15 cellular contexts compared by ENCODE assay signal in genomic region chr18:75916641-75916982, GRCh38.
DNase-seq lines count a peak whose midpoint lies in the region; ATAC-seq and TF ChIP-seq lines count a peak whose summit lies in the region.
"Had no signal": no experiment of that assay in that cellular context is flagged by ENCODE, and none has a peak within 500 bp of the region (broad histone marks: within the 10 kb centered on the region; RNA-seq: fewer than 3 reads in every experiment).

No MANE protein-coding gene starts in this region.

- H3K27me3 Mint-ChIP-seq in naive thymus-derived CD4-positive, alpha-beta T cell: peaks cover 21 to 36% (median 32%) of the 10 kb centered on the region in 5 donors

- peaks cover 0 to 4% (median 0%) of the 10 kb centered on the region in 11 donors for H3K9me3 Mint-ChIP-seq in naive thymus-derived CD4-positive, alpha-beta T cell
- H3K9me3 Mint-ChIP-seq: naive thymus-derived CD8-positive, alpha-beta T cell had no signal

- DNase-seq in AG10803 (ENCODE audit: low read depth) (no peak), adipocyte (ENCODE audit: low read depth) (no peak), iPS DF 6.9 (ENCODE audit: low read depth, low spot score) (no peak), psoas muscle (no peak), HAP-1 (ENCODE audit: low spot score in 2 of 2) (no peak), NCI-H2029 treated with DMSO at 0.1 percent for 48 hours (lab: John Stamatoyannopoulos, UW) (no peak)
- DNase-seq in naive thymus-derived CD4-positive, alpha-beta T cell: no peak
- DNase-seq: activated CD4-positive, alpha-beta T cell treated with anti-CD3 and anti-CD28 coated beads, Interleukin-2, amount 50 U/mL, for 4 hours; AML-193; central memory CD4-positive, alpha-beta T cell; DMS 273 treated with DMSO at 0.1 percent for 48 hours; immature natural killer cell; naive thymus-derived CD8-positive, alpha-beta T cell had no signal

- H3K27ac ChIP-seq in iPS DF 6.9 (ENCODE audit: low read length) (no peak overlapping the region), psoas muscle (no peak overlapping the region)
- H3K27ac ChIP-seq in naive thymus-derived CD4-positive, alpha-beta T cell (ENCODE audit: low read depth, low read length): no peak overlapping the region

- no CpG with 5 or more reads among the region's 15 CpGs for WGBS in iPS DF 6.9 (ENCODE audit: insufficient coverage, insufficient read length)
- WGBS in psoas muscle, 3 donors: 39 to 60% (median 39%) methylated on average over 9 to 15 of the region's 15 CpGs

- TF ChIP-seq CTCF in AG10803 (conservative IDR thresholded peaks at IDR 0.05; ENCODE audit: low read length) (no peak), psoas muscle (IDR thresholded peaks at IDR 0.05) (no peak)

- H3K4me3 ChIP-seq in AG10803 (ENCODE audit: low read length): peak overlapping the region; percentile 42; the same call in 1 of the 2 replicates
- H3K4me3 ChIP-seq in adipocyte (ENCODE audit: low read length): peak overlapping the region; percentile 68
- H3K4me3 ChIP-seq in iPS DF 6.9 (ENCODE audit: low read length): peak overlapping the region; percentile 91; the same call in 1 of the 2 replicates
- peak overlapping the region; percentile 60 for H3K4me3 ChIP-seq in psoas muscle
- no peak overlapping the region for H3K4me3 ChIP-seq in HAP-1
- no peak overlapping the region for H3K4me3 ChIP-seq in naive thymus-derived CD4-positive, alpha-beta T cell (ENCODE audit: low read length)

- H3K36me3 Mint-ChIP-seq in naive thymus-derived CD4-positive, alpha-beta T cell: peaks cover 0 to 2% (median 0%) of the 10 kb centered on the region in 5 donors
- H3K36me3 Mint-ChIP-seq: immature natural killer cell had no signal

- POLR2A ChIA-PET in naive thymus-derived CD4-positive, alpha-beta T cell (lab: Charles Lee): no interaction called here

- no peak overlapping the region for H3K4me3 Mint-ChIP-seq in naive thymus-derived CD4-positive, alpha-beta T cell
- H3K4me3 Mint-ChIP-seq: naive thymus-derived CD8-positive, alpha-beta T cell had no signal

- H3K27me3 ChIP-seq in adipocyte (replicated peaks; ENCODE audit: control insufficient read depth, insufficient read depth, low read length) (peaks cover 26% of the 10 kb centered on the region), iPS DF 6.9 (ENCODE audit: control insufficient read depth, insufficient read depth, low read length) (no peaks in the 10 kb centered on the region), psoas muscle (ENCODE audit: insufficient read depth in 3 of 3, low read length in 2 of 3) (peaks cover 0 to 3% (median 0%) of the 10 kb centered on the region in 3 donors), HAP-1 (ENCODE audit: low read depth) (no peaks in the 10 kb centered on the region)
- H3K27me3 ChIP-seq in naive thymus-derived CD4-positive, alpha-beta T cell (ENCODE audit: control insufficient read depth in 2 of 2, insufficient read depth in 2 of 2, low read length in 2 of 2): no peaks in the 10 kb centered on the region

- H3K9ac ChIP-seq in adipocyte (ENCODE audit: low read length): no peak overlapping the region

- H3K4me1 Mint-ChIP-seq in naive thymus-derived CD4-positive, alpha-beta T cell: no peaks in the 10 kb centered on the region
- H3K4me1 Mint-ChIP-seq: immature natural killer cell had no signal

- H3K36me3 ChIP-seq in adipocyte (ENCODE audit: control insufficient read depth, insufficient read depth, low read length, severe bottlenecking): no peaks in the 10 kb centered on the region
- no peaks in the 10 kb centered on the region for H3K36me3 ChIP-seq in iPS DF 6.9 (ENCODE audit: control insufficient read depth, insufficient read depth, low read length)
- H3K36me3 ChIP-seq in psoas muscle (ENCODE audit: insufficient read depth in 1 of 2, low read depth in 1 of 2): no peaks in the 10 kb centered on the region
- no peaks in the 10 kb centered on the region for H3K36me3 ChIP-seq in HAP-1 (replicated peaks)
- H3K36me3 ChIP-seq in naive thymus-derived CD4-positive, alpha-beta T cell (ENCODE audit: control insufficient read depth in 2 of 3, insufficient read depth in 3 of 3, low read length in 3 of 3): no peaks in the 10 kb centered on the region

- intact Hi-C loops in psoas muscle (cut with DNase I): no loop called here
- intact Hi-C loops in naive thymus-derived CD4-positive, alpha-beta T cell (cut with micrococcal nuclease): no loop called here

- H3K4me1 ChIP-seq in adipocyte (ENCODE audit: control insufficient read depth, insufficient read depth, low read length) (no peaks in the 10 kb centered on the region), iPS DF 6.9 (ENCODE audit: control insufficient read depth, insufficient read depth, low read length) (peaks cover 3% of the 10 kb centered on the region), psoas muscle (no peaks in the 10 kb centered on the region), HAP-1 (no peaks in the 10 kb centered on the region)
- H3K4me1 ChIP-seq in naive thymus-derived CD4-positive, alpha-beta T cell (ENCODE audit: control insufficient read depth in 2 of 2, insufficient read depth in 2 of 2, low read length in 2 of 2): no peaks in the 10 kb centered on the region

- H3K27ac Mint-ChIP-seq in naive thymus-derived CD4-positive, alpha-beta T cell: no peak overlapping the region
- H3K27ac Mint-ChIP-seq: immature natural killer cell; naive thymus-derived CD8-positive, alpha-beta T cell had no signal

- no peak for ATAC-seq in psoas muscle
- ATAC-seq in HG02763 (IDR thresholded peaks at IDR 0.05; ENCODE audit: unreplicated experiment): no peak
- no peak for ATAC-seq in naive thymus-derived CD4-positive, alpha-beta T cell
- ATAC-seq: esophagus mucosa; naive thymus-derived CD8-positive, alpha-beta T cell had no signal

- H3K9me3 ChIP-seq in adipocyte (ENCODE audit: control insufficient read depth, low read length): no peaks in the 10 kb centered on the region
- no peaks in the 10 kb centered on the region for H3K9me3 ChIP-seq in iPS DF 6.9 (ENCODE audit: control insufficient read depth, insufficient read depth, low read length)
- no peaks in the 10 kb centered on the region for H3K9me3 ChIP-seq in psoas muscle
- no peaks in the 10 kb centered on the region for H3K9me3 ChIP-seq in HAP-1
- H3K9me3 ChIP-seq in naive thymus-derived CD4-positive, alpha-beta T cell (ENCODE audit: control insufficient read depth in 2 of 3, low read length in 3 of 3): no peaks in the 10 kb centered on the region

- in situ Hi-C loops in HAP-1 (cut with MboI; ENCODE audit: low sequenced_read_pairs): no loop called here

- CTCF ChIA-PET in naive thymus-derived CD4-positive, alpha-beta T cell (lab: Charles Lee): no interaction called here

Comparison
In these comparisons a context has a peak if more than half of its experiments do, and no peak if none do; other contexts are left out.
1. H3K4me3 ChIP-seq: peak in AG10803 (single experiment), adipocyte (single experiment), iPS DF 6.9 (single experiment) and psoas muscle (single experiment); none in HAP-1 (single experiment) and naive thymus-derived CD4-positive, alpha-beta T cell (single experiment).